Comparison of ENCODE assay signal across 15 cellular contexts in the genomic region with DNA sequence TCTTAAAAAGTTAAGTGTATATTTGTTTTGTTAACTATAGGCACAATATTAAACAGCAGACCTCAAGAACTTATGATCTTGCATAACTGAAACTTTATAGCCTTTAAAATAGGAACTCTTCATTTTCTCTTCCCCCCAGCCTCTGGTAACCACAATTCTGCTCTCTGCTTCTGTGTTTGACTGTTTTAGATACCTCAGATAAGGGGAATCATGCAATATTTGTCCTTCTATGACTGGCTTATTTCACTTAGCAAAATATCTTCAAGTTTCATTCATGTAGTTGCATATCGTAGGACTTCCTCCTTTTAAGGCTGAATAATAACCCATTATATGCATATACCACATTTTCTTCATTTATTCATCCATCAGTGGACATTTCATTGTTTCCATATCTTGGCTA.
A peak's percentile ranks its signal among the peaks of the same experiment; 100 is the strongest.
DNase-seq lines count a peak whose midpoint lies in the region; ATAC-seq, FAIRE-seq and TF ChIP-seq lines count a peak whose summit lies in the region.
"Had no signal": no experiment of that assay in that cellular context is flagged by ENCODE, and none has a peak within 500 bp of the region (broad histone marks: within the 10 kb centered on the region; RNA-seq: fewer than 3 reads in every experiment).

No MANE protein-coding gene starts in this region.

- intact Hi-C loops in GM12878 (cut with micrococcal nuclease; ENCODE audit: unreplicated experiment), result no loop called here

- TF ChIP-seq CTCF in GM12878 (IDR thresholded peaks at IDR 0.05 in 2 of 3, conservative IDR thresholded peaks at IDR 0.05 in 1 of 3; ENCODE audit: control insufficient read depth in 2 of 3, extremely low read depth in 1 of 3, insufficient read depth in 1 of 3, low read depth in 3 of 3, low read length in 3 of 3), result no peak
- no peak for TF ChIP-seq CTCF in Peyer's patch (IDR thresholded peaks at IDR 0.05)

- peak; percentile 5 for DNase-seq in GM12878 (ENCODE audit: low read depth, low spot score)
- no peak for DNase-seq in effector CD8-positive, alpha-beta T cell (lab: John Stamatoyannopoulos, UW)
- DNase-seq in Peyer's patch, result no peak
- no peak for DNase-seq in D341Med (ENCODE audit: low spot score)
- DNase-seq: activated CD4-positive, alpha-beta T cell treated with anti-CD3 and anti-CD28 coated beads, Interleukin-2, amount 50 U/mL, for 48 hours; CD8-positive, alpha-beta memory T cell; Kasumi-1; NCI-H2171; testis had no signal

- H2AFZ ChIP-seq in GM12878 (ENCODE audit: control insufficient read depth, low read depth, low read length), result no peak overlapping the region
- H2AFZ ChIP-seq: neural progenitor cell had no signal

- H3K4me1 ChIP-seq in GM12878 (ENCODE audit: control insufficient read depth, insufficient read depth, low read length) (no peaks in the 10 kb centered on the region), Peyer's patch (no peaks in the 10 kb centered on the region)
- H3K4me1 ChIP-seq: neural progenitor cell, testis had no signal

- in situ Hi-C loops in GM12878 (cut with MboI), result no loop called here

- RAD21 ChIA-PET in GM12878 (lab: Charles Lee; ENCODE audit: unreplicated experiment), result no interaction called here

- H3K4me3 ChIP-seq in GM12878, result no peak overlapping the region
- H3K4me3 ChIP-seq in Peyer's patch, result no peak overlapping the region
- H3K4me3 ChIP-seq: neural progenitor cell, testis had no signal

- ATAC-seq in GM18868 (IDR thresholded peaks at IDR 0.05; ENCODE audit: unreplicated experiment), result peak; percentile 98
- peak; percentile 66 for ATAC-seq in HG02623 (IDR thresholded peaks at IDR 0.05; ENCODE audit: unreplicated experiment)
- ATAC-seq in HG03521 (IDR thresholded peaks at IDR 0.05; ENCODE audit: unreplicated experiment), result peak; percentile 75
- peak; percentile 73 for ATAC-seq in GM12878

- no peaks in the 10 kb centered on the region for H4K20me1 ChIP-seq in GM12878 (ENCODE audit: control insufficient read depth, insufficient read depth)

- WGBS in GM12878 (ENCODE audit: insufficient coverage, insufficient replicate concordance, low lambda C conversion rate, missing lambda C conversion rate), result 30% methylated on average over 1 of the region's 1 CpG

- no peaks in the 10 kb centered on the region for H3K9me3 ChIP-seq in GM12878 (replicated peaks; ENCODE audit: control insufficient read depth, insufficient read depth, low read length)
- no peaks in the 10 kb centered on the region for H3K9me3 ChIP-seq in Peyer's patch
- H3K9me3 ChIP-seq: testis had no signal

- TF ChIP-seq EP300 in GM12878 (IDR thresholded peaks at IDR 0.05; ENCODE audit: borderline replicate concordance in 1 of 2, control insufficient read depth in 1 of 2, low read depth in 2 of 2, low read length in 2 of 2), result 0 out of 4 replicates have a peak, but pooled peaks of 1 of the 2 experiments have one; percentile 23

- no peak for TF ChIP-seq RAD21 in GM12878 (IDR thresholded peaks at IDR 0.05; ENCODE audit: insufficient read depth, low read depth, low read length)

- BruUV-seq in GM12878 (replicated peaks; lab: Mats Ljungman, UMichigan), result no TSS peak

- CTCF ChIA-PET in GM12878 (lab: Yijun Ruan, JAX), result no interaction called here

- H3K9ac ChIP-seq in GM12878 (ENCODE audit: control insufficient read depth, insufficient read depth, low read length), result no peak overlapping the region
- H3K9ac ChIP-seq: neural progenitor cell had no signal

- H3K27ac ChIP-seq in GM12878 (ENCODE audit: control insufficient read depth, insufficient read depth), result no peak overlapping the region
- no peak overlapping the region for H3K27ac ChIP-seq in Peyer's patch
- H3K27ac ChIP-seq: neural progenitor cell, testis had no signal

- no peaks in the 10 kb centered on the region for H3K36me3 ChIP-seq in GM12878 (ENCODE audit: control insufficient read depth in 2 of 2, insufficient read depth in 2 of 2, low read length in 1 of 2)
- no peaks in the 10 kb centered on the region for H3K36me3 ChIP-seq in Peyer's patch
- H3K36me3 ChIP-seq: neural progenitor cell had no signal

- H3K4me2 ChIP-seq in GM12878 (ENCODE audit: control insufficient read depth, insufficient read depth), result no peak overlapping the region
- H3K4me2 ChIP-seq: neural progenitor cell had no signal

- H3K79me2 ChIP-seq in GM12878 (ENCODE audit: control insufficient read depth, insufficient read depth, low read length), result no peaks in the 10 kb centered on the region

- POLR2A ChIA-PET in GM12878 (lab: Charles Lee), result no interaction called here

- SMC1A ChIA-PET in GM12878 (lab: Charles Lee; ENCODE audit: uncharacterized antibody, unreplicated experiment), result no interaction called here

- no peak for TF ChIP-seq POLR2A in GM12878 (IDR thresholded peaks at IDR 0.05; ENCODE audit: low read depth, low read length)
- no peak for TF ChIP-seq POLR2A in Peyer's patch (IDR thresholded peaks at IDR 0.05)

- FAIRE-seq in GM12878 (lab: Jason Lieb, UNC), result no peak
- FAIRE-seq: bronchial epithelial cell, endothelial cell of umbilical vein had no signal

- H3K27me3 ChIP-seq in GM12878 (replicated peaks in 1 of 2; ENCODE audit: control insufficient read depth in 2 of 2, insufficient read depth in 2 of 2, low read length in 1 of 2) (no peaks in the 10 kb centered on the region), Peyer's patch (no peaks in the 10 kb centered on the region)
- H3K27me3 ChIP-seq: neural progenitor cell, testis had no signal

TF ChIP-seq in GM12878, 131 proteins besides CTCF, POLR2A, EP300 and RAD21 (continues in another document):
- no peak for TF ChIP-seq MTA3 (IDR thresholded peaks at IDR 0.05; ENCODE audit: borderline replicate concordance, low read length)
- TF ChIP-seq CHD2 (IDR thresholded peaks at IDR 0.05; ENCODE audit: borderline replicate concordance, low read depth, low read length), result no peak
- TF ChIP-seq, protein P1, sequence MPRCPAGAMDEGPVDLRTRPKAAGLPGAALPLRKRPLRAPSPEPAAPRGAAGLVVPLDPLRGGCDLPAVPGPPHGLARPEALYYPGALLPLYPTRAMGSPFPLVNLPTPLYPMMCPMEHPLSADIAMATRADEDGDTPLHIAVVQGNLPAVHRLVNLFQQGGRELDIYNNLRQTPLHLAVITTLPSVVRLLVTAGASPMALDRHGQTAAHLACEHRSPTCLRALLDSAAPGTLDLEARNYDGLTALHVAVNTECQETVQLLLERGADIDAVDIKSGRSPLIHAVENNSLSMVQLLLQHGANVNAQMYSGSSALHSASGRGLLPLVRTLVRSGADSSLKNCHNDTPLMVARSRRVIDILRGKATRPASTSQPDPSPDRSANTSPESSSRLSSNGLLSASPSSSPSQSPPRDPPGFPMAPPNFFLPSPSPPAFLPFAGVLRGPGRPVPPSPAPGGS (IDR thresholded peaks at IDR 0.05; ENCODE audit: borderline replicate concordance, insufficient read depth, low read depth, low read length, poor library complexity, severe bottlenecking), result no peak
- TF ChIP-seq TBL1XR1 (IDR thresholded peaks at IDR 0.05; ENCODE audit: low read depth, low read length), result no peak
- no peak for TF ChIP-seq BACH1 (IDR thresholded peaks at IDR 0.05; ENCODE audit: borderline replicate concordance)
- TF ChIP-seq CHD4 (IDR thresholded peaks at IDR 0.05), result no peak
- TF ChIP-seq ETV6 (conservative IDR thresholded peaks at IDR 0.05 in 1 of 2, IDR thresholded peaks at IDR 0.05 in 1 of 2; ENCODE audit: borderline replicate concordance in 1 of 2, low read depth in 1 of 2), result no peak
- TF ChIP-seq TCF7 (IDR thresholded peaks at IDR 0.05; ENCODE audit: borderline replicate concordance), result no peak
- TF ChIP-seq EED (IDR thresholded peaks at IDR 0.05; ENCODE audit: low read depth), result no peak
- TF ChIP-seq FOXM1 (IDR thresholded peaks at IDR 0.05; ENCODE audit: low read depth, low read length), result 0 out of 2 replicates have a peak, but pooled peaks have one; percentile 37
- no peak for TF ChIP-seq KLF5 (IDR thresholded peaks at IDR 0.05; ENCODE audit: partially characterized antibody)
- TF ChIP-seq MXI1 (IDR thresholded peaks at IDR 0.05; ENCODE audit: low read depth, low read length), result no peak
- TF ChIP-seq, protein P2, sequence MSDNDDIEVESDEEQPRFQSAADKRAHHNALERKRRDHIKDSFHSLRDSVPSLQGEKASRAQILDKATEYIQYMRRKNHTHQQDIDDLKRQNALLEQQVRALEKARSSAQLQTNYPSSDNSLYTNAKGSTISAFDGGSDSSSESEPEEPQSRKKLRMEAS (IDR thresholded peaks at IDR 0.05; ENCODE audit: low read depth, low read length), result no peak
- TF ChIP-seq IRF4 (IDR thresholded peaks at IDR 0.05; ENCODE audit: low read depth, low read length), result peak; percentile 64; the same call in 1 of the 2 replicates
- TF ChIP-seq SMC3 (IDR thresholded peaks at IDR 0.05; ENCODE audit: borderline replicate concordance, low read length), result no peak
- TF ChIP-seq, protein P3, sequence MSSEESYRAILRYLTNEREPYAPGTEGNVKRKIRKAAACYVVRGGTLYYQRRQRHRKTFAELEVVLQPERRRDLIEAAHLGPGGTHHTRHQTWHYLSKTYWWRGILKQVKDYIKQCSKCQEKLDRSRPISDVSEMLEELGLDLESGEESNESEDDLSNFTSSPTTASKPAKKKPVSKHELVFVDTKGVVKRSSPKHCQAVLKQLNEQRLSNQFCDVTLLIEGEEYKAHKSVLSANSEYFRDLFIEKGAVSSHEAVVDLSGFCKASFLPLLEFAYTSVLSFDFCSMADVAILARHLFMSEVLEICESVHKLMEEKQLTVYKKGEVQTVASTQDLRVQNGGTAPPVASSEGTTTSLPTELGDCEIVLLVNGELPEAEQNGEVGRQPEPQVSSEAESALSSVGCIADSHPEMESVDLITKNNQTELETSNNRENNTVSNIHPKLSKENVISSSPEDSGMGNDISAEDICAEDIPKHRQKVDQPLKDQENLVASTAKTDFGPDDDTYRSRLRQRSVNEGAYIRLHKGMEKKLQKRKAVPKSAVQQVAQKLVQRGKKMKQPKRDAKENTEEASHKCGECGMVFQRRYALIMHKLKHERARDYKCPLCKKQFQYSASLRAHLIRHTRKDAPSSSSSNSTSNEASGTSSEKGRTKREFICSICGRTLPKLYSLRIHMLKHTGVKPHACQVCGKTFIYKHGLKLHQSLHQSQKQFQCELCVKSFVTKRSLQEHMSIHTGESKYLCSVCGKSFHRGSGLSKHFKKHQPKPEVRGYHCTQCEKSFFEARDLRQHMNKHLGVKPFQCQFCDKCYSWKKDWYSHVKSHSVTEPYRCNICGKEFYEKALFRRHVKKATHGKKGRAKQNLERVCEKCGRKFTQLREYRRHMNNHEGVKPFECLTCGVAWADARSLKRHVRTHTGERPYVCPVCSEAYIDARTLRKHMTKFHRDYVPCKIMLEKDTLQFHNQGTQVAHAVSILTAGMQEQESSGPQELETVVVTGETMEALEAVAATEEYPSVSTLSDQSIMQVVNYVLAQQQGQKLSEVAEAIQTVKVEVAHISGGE (CRISPR knock-in tag; IDR thresholded peaks at IDR 0.05), result no peak
- no peak for TF ChIP-seq PML (IDR thresholded peaks at IDR 0.05; ENCODE audit: low read length)
- TF ChIP-seq EGR1 (IDR thresholded peaks at IDR 0.05; ENCODE audit: borderline replicate concordance in 1 of 2, low read depth in 2 of 2, low read length in 2 of 2), result no peak
- no peak for TF ChIP-seq ZSCAN29 (IDR thresholded peaks at IDR 0.05)
- TF ChIP-seq ZNF274 (IDR thresholded peaks at IDR 0.05; ENCODE audit: insufficient read depth, insufficient read length), result no peak
